ENCODE assay signal across 1 cellular context in the genomic region with DNA sequence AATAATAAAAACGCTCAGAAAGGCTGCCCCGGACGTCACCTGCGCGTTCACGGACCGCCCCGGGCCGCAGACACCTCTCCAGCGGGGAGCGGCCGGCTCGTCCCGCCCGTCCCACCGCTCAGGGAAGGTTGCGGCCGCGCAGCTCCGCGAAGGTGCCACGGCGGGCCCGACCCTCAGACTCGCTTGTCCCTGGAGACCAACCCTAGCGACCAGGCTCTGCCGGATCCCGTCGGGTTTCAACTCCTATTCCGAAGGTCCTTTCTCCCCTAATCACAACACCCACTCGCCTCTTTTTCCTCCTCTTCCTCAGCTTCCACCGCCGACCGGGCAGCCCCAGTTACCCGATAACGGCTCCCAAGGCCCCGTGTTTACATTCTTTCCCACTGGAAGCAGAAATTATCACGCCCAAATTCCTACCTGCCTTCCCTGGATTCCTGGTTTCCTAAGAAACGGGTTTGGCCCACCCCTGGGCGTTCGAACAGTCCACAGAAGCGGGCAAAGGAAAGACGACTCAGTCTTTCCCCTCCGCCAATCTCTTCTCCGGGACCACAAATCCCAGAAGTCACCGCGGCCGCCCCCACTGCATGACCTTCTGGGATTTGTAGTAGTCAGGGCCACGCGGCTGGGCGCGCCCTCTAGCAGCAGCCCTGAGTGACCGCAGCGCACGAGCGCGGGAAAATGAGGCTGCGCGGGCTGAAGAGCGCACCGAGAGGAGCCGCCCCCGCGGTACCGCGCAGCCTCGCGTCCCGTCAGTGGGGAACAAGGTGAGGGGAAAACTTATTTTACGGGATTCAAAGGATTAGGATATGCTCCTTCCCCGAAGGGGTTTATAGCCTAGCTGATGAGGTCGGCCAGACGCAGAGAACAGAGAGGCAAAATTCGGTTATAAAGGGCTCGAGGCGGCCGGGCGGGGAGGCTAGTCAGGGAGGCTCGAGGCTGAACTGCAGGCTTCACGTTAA.
TF ChIP-seq lines count a peak whose summit lies in the region.

A gene with protein sequence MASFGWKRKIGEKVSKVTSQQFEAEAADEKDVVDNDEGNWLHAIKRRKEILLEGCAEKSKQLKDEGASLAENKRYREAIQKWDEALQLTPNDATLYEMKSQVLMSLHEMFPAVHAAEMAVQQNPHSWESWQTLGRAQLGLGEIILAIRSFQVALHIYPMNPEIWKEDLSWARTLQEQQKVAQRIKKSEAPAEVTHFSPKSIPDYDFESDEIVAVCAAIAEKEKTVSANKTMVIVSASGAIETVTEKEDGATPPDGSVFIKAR (minus strand): TSS at position 555 of the 959 bp plus-strand sequence. CDS start 8,943 bp downstream, outside the sequence.

TF ChIP-seq in HepG2, 621 proteins besides CTCF, POLR2A, EP300 and RAD21 (continued from another document and continues in another):
- TF ChIP-seq, protein P1, sequence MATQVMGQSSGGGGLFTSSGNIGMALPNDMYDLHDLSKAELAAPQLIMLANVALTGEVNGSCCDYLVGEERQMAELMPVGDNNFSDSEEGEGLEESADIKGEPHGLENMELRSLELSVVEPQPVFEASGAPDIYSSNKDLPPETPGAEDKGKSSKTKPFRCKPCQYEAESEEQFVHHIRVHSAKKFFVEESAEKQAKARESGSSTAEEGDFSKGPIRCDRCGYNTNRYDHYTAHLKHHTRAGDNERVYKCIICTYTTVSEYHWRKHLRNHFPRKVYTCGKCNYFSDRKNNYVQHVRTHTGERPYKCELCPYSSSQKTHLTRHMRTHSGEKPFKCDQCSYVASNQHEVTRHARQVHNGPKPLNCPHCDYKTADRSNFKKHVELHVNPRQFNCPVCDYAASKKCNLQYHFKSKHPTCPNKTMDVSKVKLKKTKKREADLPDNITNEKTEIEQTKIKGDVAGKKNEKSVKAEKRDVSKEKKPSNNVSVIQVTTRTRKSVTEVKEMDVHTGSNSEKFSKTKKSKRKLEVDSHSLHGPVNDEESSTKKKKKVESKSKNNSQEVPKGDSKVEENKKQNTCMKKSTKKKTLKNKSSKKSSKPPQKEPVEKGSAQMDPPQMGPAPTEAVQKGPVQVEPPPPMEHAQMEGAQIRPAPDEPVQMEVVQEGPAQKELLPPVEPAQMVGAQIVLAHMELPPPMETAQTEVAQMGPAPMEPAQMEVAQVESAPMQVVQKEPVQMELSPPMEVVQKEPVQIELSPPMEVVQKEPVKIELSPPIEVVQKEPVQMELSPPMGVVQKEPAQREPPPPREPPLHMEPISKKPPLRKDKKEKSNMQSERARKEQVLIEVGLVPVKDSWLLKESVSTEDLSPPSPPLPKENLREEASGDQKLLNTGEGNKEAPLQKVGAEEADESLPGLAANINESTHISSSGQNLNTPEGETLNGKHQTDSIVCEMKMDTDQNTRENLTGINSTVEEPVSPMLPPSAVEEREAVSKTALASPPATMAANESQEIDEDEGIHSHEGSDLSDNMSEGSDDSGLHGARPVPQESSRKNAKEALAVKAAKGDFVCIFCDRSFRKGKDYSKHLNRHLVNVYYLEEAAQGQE (IDR thresholded peaks at IDR 0.05; ENCODE audit: borderline replicate concordance in 1 of 2, low read depth in 1 of 2, low read length in 2 of 2): no peak
- TF ChIP-seq RBFOX2 (IDR thresholded peaks at IDR 0.05; ENCODE audit: low read depth, low read length) (peak; percentile 71), REXO4 (CRISPR knock-in tag; IDR thresholded peaks at IDR 0.05; ENCODE audit: borderline replicate concordance) (no peak), ZFX (CRISPR knock-in tag; IDR thresholded peaks at IDR 0.05; ENCODE audit: low read depth) (peak; percentile 78), SAFB2 (CRISPR knock-in tag; IDR thresholded peaks at IDR 0.05; ENCODE audit: borderline replicate concordance, low read depth) (no peak), TBP (CRISPR knock-in tag; IDR thresholded peaks at IDR 0.05) (no peak), SOX6 (IDR thresholded peaks at IDR 0.05) (no peak), SOX6 (CRISPR knock-in tag; IDR thresholded peaks at IDR 0.05) (peak; percentile 54), SMARCE1 (IDR thresholded peaks at IDR 0.05; ENCODE audit: borderline replicate concordance) (no peak), KDM6A (CRISPR knock-in tag; IDR thresholded peaks at IDR 0.05; ENCODE audit: low read depth) (no peak), ZSCAN20 (CRISPR knock-in tag; IDR thresholded peaks at IDR 0.05; ENCODE audit: borderline replicate concordance) (no peak), HIVEP1 (CRISPR knock-in tag; IDR thresholded peaks at IDR 0.05) (no peak; the same call in 1 of the 2 replicates), GTF3A (CRISPR knock-in tag; conservative IDR thresholded peaks at IDR 0.05) (0 out of 2 replicates have a peak, but pooled peaks have one; percentile 43), ZNF749 (CRISPR knock-in tag; IDR thresholded peaks at IDR 0.05; ENCODE audit: borderline replicate concordance) (no peak), SRSF9 (IDR thresholded peaks at IDR 0.05; ENCODE audit: borderline replicate concordance, insufficient read depth, low read depth, low read length, poor library complexity, severe bottlenecking) (no peak), SRSF1 (optimal IDR thresholded peaks at IDR 0.05; ENCODE audit: low read depth, low read length) (no peak), ONECUT2 (CRISPR knock-in tag; IDR thresholded peaks at IDR 0.05) (no peak), RCOR2 (CRISPR knock-in tag; IDR thresholded peaks at IDR 0.05) (no peak), TRIM24 (CRISPR knock-in tag; IDR thresholded peaks at IDR 0.05) (no peak), ZNF136 (CRISPR knock-in tag; IDR thresholded peaks at IDR 0.05; ENCODE audit: low read depth) (no peak), HOXA7 (CRISPR knock-in tag; IDR thresholded peaks at IDR 0.05) (no peak), KLF13 (CRISPR knock-in tag; IDR thresholded peaks at IDR 0.05) (0 out of 2 replicates have a peak, but pooled peaks have one; percentile 35), SP1 (IDR thresholded peaks at IDR 0.05) (no peak), SP1 (CRISPR knock-in tag; IDR thresholded peaks at IDR 0.05) (0 out of 2 replicates have a peak, but pooled peaks have one; percentile 34), MAFK (conservative IDR thresholded peaks at IDR 0.05 in 1 of 2, IDR thresholded peaks at IDR 0.05 in 1 of 2; ENCODE audit: low read length in 2 of 2) (no peak), MTF1 (CRISPR knock-in tag; IDR thresholded peaks at IDR 0.05) (no peak), ZNF350 (CRISPR knock-in tag; IDR thresholded peaks at IDR 0.05; ENCODE audit: borderline replicate concordance, low read depth) (peak; percentile 63; the same call in 1 of the 2 replicates)
- TF ChIP-seq, protein P2, sequence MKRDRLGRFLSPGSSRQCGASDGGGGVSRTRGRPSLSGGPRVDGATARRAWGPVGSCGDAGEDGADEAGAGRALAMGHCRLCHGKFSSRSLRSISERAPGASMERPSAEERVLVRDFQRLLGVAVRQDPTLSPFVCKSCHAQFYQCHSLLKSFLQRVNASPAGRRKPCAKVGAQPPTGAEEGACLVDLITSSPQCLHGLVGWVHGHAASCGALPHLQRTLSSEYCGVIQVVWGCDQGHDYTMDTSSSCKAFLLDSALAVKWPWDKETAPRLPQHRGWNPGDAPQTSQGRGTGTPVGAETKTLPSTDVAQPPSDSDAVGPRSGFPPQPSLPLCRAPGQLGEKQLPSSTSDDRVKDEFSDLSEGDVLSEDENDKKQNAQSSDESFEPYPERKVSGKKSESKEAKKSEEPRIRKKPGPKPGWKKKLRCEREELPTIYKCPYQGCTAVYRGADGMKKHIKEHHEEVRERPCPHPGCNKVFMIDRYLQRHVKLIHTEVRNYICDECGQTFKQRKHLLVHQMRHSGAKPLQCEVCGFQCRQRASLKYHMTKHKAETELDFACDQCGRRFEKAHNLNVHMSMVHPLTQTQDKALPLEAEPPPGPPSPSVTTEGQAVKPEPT (CRISPR knock-in tag; IDR thresholded peaks at IDR 0.05; ENCODE audit: low read depth): no peak; the same call in 1 of the 2 replicates
- TF ChIP-seq, protein P3, sequence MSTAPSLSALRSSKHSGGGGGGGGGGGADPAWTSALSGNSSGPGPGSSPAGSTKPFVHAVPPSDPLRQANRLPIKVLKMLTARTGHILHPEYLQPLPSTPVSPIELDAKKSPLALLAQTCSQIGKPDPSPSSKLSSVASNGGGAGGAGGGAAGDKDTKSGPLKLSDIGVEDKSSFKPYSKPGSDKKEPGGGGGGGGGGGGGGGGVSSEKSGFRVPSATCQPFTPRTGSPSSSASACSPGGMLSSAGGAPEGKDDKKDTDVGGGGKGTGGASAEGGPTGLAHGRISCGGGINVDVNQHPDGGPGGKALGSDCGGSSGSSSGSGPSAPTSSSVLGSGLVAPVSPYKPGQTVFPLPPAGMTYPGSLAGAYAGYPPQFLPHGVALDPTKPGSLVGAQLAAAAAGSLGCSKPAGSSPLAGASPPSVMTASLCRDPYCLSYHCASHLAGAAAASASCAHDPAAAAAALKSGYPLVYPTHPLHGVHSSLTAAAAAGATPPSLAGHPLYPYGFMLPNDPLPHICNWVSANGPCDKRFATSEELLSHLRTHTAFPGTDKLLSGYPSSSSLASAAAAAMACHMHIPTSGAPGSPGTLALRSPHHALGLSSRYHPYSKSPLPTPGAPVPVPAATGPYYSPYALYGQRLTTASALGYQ (CRISPR knock-in tag; IDR thresholded peaks at IDR 0.05): no peak
- TF ChIP-seq, protein P4, sequence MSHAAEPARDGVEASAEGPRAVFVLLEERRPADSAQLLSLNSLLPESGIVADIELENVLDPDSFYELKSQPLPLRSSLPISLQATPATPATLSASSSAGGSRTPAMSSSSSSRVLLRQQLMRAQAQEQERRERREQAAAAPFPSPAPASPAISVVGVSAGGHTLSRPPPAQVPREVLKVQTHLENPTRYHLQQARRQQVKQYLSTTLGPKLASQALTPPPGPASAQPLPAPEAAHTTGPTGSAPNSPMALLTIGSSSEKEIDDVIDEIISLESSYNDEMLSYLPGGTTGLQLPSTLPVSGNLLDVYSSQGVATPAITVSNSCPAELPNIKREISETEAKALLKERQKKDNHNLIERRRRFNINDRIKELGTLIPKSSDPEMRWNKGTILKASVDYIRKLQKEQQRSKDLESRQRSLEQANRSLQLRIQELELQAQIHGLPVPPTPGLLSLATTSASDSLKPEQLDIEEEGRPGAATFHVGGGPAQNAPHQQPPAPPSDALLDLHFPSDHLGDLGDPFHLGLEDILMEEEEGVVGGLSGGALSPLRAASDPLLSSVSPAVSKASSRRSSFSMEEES (CRISPR knock-in tag; IDR thresholded peaks at IDR 0.05): peak; percentile 44
- TF ChIP-seq, protein P5, sequence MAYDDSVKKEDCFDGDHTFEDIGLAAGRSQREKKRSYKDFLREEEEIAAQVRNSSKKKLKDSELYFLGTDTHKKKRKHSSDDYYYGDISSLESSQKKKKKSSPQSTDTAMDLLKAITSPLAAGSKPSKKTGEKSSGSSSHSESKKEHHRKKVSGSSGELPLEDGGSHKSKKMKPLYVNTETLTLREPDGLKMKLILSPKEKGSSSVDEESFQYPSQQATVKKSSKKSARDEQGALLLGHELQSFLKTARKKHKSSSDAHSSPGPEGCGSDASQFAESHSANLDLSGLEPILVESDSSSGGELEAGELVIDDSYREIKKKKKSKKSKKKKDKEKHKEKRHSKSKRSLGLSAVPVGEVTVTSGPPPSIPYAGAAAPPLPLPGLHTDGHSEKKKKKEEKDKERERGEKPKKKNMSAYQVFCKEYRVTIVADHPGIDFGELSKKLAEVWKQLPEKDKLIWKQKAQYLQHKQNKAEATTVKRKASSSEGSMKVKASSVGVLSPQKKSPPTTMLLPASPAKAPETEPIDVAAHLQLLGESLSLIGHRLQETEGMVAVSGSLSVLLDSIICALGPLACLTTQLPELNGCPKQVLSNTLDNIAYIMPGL (CRISPR knock-in tag; IDR thresholded peaks at IDR 0.05; ENCODE audit: borderline replicate concordance in 1 of 2, low read depth in 1 of 2): peak; percentile 75 to 83; a peak in 3 of 4 replicates
- TF ChIP-seq, protein P6, sequence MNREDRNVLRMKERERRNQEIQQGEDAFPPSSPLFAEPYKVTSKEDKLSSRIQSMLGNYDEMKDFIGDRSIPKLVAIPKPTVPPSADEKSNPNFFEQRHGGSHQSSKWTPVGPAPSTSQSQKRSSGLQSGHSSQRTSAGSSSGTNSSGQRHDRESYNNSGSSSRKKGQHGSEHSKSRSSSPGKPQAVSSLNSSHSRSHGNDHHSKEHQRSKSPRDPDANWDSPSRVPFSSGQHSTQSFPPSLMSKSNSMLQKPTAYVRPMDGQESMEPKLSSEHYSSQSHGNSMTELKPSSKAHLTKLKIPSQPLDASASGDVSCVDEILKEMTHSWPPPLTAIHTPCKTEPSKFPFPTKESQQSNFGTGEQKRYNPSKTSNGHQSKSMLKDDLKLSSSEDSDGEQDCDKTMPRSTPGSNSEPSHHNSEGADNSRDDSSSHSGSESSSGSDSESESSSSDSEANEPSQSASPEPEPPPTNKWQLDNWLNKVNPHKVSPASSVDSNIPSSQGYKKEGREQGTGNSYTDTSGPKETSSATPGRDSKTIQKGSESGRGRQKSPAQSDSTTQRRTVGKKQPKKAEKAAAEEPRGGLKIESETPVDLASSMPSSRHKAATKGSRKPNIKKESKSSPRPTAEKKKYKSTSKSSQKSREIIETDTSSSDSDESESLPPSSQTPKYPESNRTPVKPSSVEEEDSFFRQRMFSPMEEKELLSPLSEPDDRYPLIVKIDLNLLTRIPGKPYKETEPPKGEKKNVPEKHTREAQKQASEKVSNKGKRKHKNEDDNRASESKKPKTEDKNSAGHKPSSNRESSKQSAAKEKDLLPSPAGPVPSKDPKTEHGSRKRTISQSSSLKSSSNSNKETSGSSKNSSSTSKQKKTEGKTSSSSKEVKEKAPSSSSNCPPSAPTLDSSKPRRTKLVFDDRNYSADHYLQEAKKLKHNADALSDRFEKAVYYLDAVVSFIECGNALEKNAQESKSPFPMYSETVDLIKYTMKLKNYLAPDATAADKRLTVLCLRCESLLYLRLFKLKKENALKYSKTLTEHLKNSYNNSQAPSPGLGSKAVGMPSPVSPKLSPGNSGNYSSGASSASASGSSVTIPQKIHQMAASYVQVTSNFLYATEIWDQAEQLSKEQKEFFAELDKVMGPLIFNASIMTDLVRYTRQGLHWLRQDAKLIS (CRISPR knock-in tag; IDR thresholded peaks at IDR 0.05): no peak
- TF ChIP-seq, protein P7, sequence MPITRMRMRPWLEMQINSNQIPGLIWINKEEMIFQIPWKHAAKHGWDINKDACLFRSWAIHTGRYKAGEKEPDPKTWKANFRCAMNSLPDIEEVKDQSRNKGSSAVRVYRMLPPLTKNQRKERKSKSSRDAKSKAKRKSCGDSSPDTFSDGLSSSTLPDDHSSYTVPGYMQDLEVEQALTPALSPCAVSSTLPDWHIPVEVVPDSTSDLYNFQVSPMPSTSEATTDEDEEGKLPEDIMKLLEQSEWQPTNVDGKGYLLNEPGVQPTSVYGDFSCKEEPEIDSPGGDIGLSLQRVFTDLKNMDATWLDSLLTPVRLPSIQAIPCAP (CRISPR knock-in tag; IDR thresholded peaks at IDR 0.05; ENCODE audit: low read depth): no peak
- TF ChIP-seq, protein P8, sequence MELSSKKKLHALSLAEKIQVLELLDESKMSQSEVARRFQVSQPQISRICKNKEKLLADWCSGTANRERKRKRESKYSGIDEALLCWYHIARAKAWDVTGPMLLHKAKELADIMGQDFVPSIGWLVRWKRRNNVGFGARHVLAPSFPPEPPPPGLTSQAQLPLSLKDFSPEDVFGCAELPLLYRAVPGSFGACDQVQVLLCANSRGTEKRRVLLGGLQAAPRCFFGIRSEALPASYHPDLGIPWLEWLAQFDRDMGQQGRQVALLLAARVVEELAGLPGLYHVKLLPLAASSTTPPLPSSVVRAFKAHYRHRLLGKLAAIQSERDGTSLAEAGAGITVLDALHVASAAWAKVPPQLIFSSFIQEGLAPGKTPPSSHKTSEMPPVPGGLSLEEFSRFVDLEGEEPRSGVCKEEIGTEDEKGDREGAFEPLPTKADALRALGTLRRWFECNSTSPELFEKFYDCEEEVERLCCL (CRISPR knock-in tag; IDR thresholded peaks at IDR 0.05; ENCODE audit: borderline replicate concordance): no peak
